8 cellular contexts compared by ENCODE assay signal in the genomic region with DNA sequence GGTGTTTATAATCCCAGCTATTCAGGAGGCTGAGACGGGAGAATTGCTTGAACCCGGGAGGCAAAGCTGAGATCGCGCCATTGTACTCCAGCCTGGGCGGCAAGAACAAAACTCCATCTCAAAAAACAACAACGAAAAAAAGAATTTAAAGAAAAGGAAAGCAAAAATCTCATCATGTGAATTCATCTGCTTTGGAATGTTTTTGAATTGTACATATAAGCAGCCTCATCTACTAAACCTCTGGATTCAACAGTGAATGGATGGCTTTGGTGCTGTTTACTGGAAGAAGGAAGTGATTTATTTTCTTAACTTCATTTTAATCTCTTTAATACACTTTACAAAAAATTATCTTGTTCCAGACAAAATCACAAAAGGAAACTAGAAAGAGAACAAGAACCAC.
"Had no signal": no experiment of that assay in that cellular context is flagged by ENCODE, and none has a peak within 500 bp of the region (broad histone marks: within the 10 kb centered on the region; RNA-seq: fewer than 3 reads in every experiment).

No MANE protein-coding gene starts in this region.

- FAIRE-seq: G401.6, GM12878, GM12891, GM12892, GM18507, GM19239 had no signal

- DNase-seq: GDM1, GF-D8 had no signal

- H3K4me3 ChIP-seq: GM12878 had no signal

- ATAC-seq: GM12878 had no signal
